8 cellular contexts compared by ENCODE assay signal in genomic region chr3:149086232-149086988, GRCh38. TPM values are rescaled to one million over a fixed set of nuclear protein-coding genes. Genes with fewer than 3 reads are reported as not detected.
DNase-seq lines count a peak whose midpoint lies in the region; TF ChIP-seq lines count a peak whose summit lies in the region.

A gene with protein sequence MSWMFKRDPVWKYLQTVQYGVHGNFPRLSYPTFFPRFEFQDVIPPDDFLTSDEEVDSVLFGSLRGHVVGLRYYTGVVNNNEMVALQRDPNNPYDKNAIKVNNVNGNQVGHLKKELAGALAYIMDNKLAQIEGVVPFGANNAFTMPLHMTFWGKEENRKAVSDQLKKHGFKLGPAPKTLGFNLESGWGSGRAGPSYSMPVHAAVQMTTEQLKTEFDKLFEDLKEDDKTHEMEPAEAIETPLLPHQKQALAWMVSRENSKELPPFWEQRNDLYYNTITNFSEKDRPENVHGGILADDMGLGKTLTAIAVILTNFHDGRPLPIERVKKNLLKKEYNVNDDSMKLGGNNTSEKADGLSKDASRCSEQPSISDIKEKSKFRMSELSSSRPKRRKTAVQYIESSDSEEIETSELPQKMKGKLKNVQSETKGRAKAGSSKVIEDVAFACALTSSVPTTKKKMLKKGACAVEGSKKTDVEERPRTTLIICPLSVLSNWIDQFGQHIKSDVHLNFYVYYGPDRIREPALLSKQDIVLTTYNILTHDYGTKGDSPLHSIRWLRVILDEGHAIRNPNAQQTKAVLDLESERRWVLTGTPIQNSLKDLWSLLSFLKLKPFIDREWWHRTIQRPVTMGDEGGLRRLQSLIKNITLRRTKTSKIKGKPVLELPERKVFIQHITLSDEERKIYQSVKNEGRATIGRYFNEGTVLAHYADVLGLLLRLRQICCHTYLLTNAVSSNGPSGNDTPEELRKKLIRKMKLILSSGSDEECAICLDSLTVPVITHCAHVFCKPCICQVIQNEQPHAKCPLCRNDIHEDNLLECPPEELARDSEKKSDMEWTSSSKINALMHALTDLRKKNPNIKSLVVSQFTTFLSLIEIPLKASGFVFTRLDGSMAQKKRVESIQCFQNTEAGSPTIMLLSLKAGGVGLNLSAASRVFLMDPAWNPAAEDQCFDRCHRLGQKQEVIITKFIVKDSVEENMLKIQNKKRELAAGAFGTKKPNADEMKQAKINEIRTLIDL (minus strand): TSS chr3:149086533. CDS start chr3:149086336, 197 bp downstream.

- H2BK20ac ChIP-seq in H9 (ENCODE audit: low read depth, low read length, poor library complexity, severe bottlenecking), result no peak within 1 kb of the TSS

- no peak within 1 kb of the TSS for H4K8ac ChIP-seq in H9 (replicated peaks; ENCODE audit: insufficient read length, low read depth, low read length)

- no peak within 1 kb of the TSS for H2BK12ac ChIP-seq in H9 (ENCODE audit: insufficient read length, low read depth, low read length)

- peak within 1 kb of the TSS; percentile 58 for H3K18ac ChIP-seq in H9 (ENCODE audit: insufficient read length, low read depth, low read length)

- H3K9me3 Mint-ChIP-seq in H9, result peaks cover 0 to 3% of the 10 kb centered on the region in 2 experiments; a peak in 2 of 5 replicates

- H3K27me3 ChIP-seq in H9 (ENCODE audit: insufficient read depth, low read length) (no peaks in the 10 kb centered on the region; the same call in 1 of the 2 replicates), MM.1S (replicated peaks; ENCODE audit: insufficient read depth, low read length) (no peaks in the 10 kb centered on the region), SJCRH30 (no peaks in the 10 kb centered on the region), neuron (ENCODE audit: insufficient read depth, low read length) (no peaks in the 10 kb centered on the region), subcutaneous abdominal adipose tissue (ENCODE audit: control insufficient read depth in 5 of 5, insufficient read depth in 4 of 5, low read length in 5 of 5) (no peaks in the 10 kb centered on the region)

- H3K56ac ChIP-seq in H9 (ENCODE audit: insufficient read length, low read depth, low read length), result no peak within 1 kb of the TSS

- H3F3A ChIP-seq in MM.1S (ENCODE audit: insufficient read depth, low read length), result no peaks in the 10 kb centered on the region

- no peaks in the 10 kb centered on the region; the same call in 1 of the 2 replicates for H3K36me3 ChIP-seq in MM.1S (replicated peaks; ENCODE audit: insufficient read depth, low read length)
- peaks cover 8% of the 10 kb centered on the region for H3K36me3 ChIP-seq in SJCRH30
- peaks cover 25% of the 10 kb centered on the region for H3K36me3 ChIP-seq in neuron (ENCODE audit: insufficient read depth, low read length)
- peaks cover 0 to 4% (median 0%) of the 10 kb centered on the region in 5 donors for H3K36me3 ChIP-seq in subcutaneous abdominal adipose tissue (ENCODE audit: control insufficient read depth in 5 of 5, insufficient read depth in 5 of 5, low read length in 5 of 5)

- peak within 1 kb of the TSS; percentile 83 for H3K4me3 ChIP-seq in MM.1S (ENCODE audit: low read length)
- peak within 1 kb of the TSS; percentile 71 for H3K4me3 ChIP-seq in SJCRH30
- peak within 1 kb of the TSS; percentile 81 for H3K4me3 ChIP-seq in neuron (ENCODE audit: low read length)
- H3K4me3 ChIP-seq in subcutaneous abdominal adipose tissue (ENCODE audit: low read depth in 1 of 5, low read length in 5 of 5), result peak within 1 kb of the TSS; percentile 87 to 98 (median 95)

- peaks cover 38% of the 10 kb centered on the region for H3K27me3 Mint-ChIP-seq in H9 (ENCODE audit: low read depth)

- H4K5ac ChIP-seq in H9 (ENCODE audit: insufficient read length, low read depth, low read length), result no peak within 1 kb of the TSS

- H3K9me3 ChIP-seq in H9 (ENCODE audit: control insufficient read depth, low read depth, low read length) (no peaks in the 10 kb centered on the region), MM.1S (replicated peaks; ENCODE audit: insufficient read depth, low read length) (no peaks in the 10 kb centered on the region), SJCRH30 (replicated peaks) (no peaks in the 10 kb centered on the region), neuron (ENCODE audit: low read length) (no peaks in the 10 kb centered on the region), subcutaneous abdominal adipose tissue (ENCODE audit: control insufficient read depth in 5 of 5, low read length in 5 of 5) (no peaks in the 10 kb centered on the region)

- H3K4me1 ChIP-seq in H9 (ENCODE audit: insufficient read depth, low read length) (no peaks in the 10 kb centered on the region; the same call in 1 of the 2 replicates), MM.1S (ENCODE audit: low read length) (peaks cover 9% of the 10 kb centered on the region; the same call in 1 of the 2 replicates), SJCRH30 (0 out of 2 replicates have a peak, but pooled peaks cover 5% of the 10 kb centered on the region), neuron (ENCODE audit: insufficient read depth, low read length) (peaks cover 9% of the 10 kb centered on the region), subcutaneous abdominal adipose tissue (ENCODE audit: control insufficient read depth in 5 of 5, insufficient read depth in 5 of 5, low read length in 5 of 5) (peaks cover 0 to 41% (median 20%) of the 10 kb centered on the region in 5 donors)

- H3K36me3 Mint-ChIP-seq in H9 (ENCODE audit: insufficient read depth in 1 of 3, low read depth in 3 of 3), result peaks cover 16 to 33% (median 18%) of the 10 kb centered on the region in 3 experiments

- H3K4me1 Mint-ChIP-seq in H9, result peaks cover 12 to 14% of the 10 kb centered on the region in 2 experiments

- peaks cover 5% of the 10 kb centered on the region for H3K23me2 ChIP-seq in H9 (ENCODE audit: insufficient read length, low read depth, low read length, poor library complexity, severe bottlenecking)

- H3K14ac ChIP-seq in H9 (ENCODE audit: insufficient read depth, low read length), result peak within 1 kb of the TSS; percentile 73

- H3T11ph ChIP-seq in H9 (ENCODE audit: low read length), result no peak within 1 kb of the TSS

- no peak within 1 kb of the TSS for H2BK15ac ChIP-seq in H9 (ENCODE audit: low read depth, low read length)

- no CpG with 5 or more reads among the region's 57 CpGs for WGBS in H9 (ENCODE audit: extremely low coverage, insufficient read length, low lambda C conversion rate)

- H3K4me3 Mint-ChIP-seq in H9, result peak within 1 kb of the TSS; percentile 86 to 91

- TF ChIP-seq CTCF in H9 (conservative IDR thresholded peaks at IDR 0.05), result no peak
- no peak for TF ChIP-seq CTCF in MM.1S (IDR thresholded peaks at IDR 0.05; ENCODE audit: low read length)

- no peak within 1 kb of the TSS for H2AFZ ChIP-seq in H9 (ENCODE audit: low read length)
- H2AFZ ChIP-seq in MM.1S (ENCODE audit: low read length), result peak within 1 kb of the TSS; percentile 72
- H2AFZ ChIP-seq in neuron (ENCODE audit: low read depth, low read length), result peak within 1 kb of the TSS; percentile 83

- H3K27ac ChIP-seq in H9 (ENCODE audit: insufficient read length, low read depth, low read length), result no peak within 1 kb of the TSS
- peak within 1 kb of the TSS; percentile 33; the same call in 1 of the 2 replicates for H3K27ac ChIP-seq in MM.1S (ENCODE audit: low read length)
- H3K27ac ChIP-seq in SJCRH30, result peak within 1 kb of the TSS; percentile 58
- peak within 1 kb of the TSS; percentile 62 for H3K27ac ChIP-seq in subcutaneous abdominal adipose tissue (ENCODE audit: low read depth, low read length)

- H3K79me1 ChIP-seq in H9 (ENCODE audit: insufficient read depth, low read depth, low read length, poor library complexity, severe bottlenecking), result peaks cover 3% of the 10 kb centered on the region

- peak within 1 kb of the TSS; percentile 88 to 97 (median 96) for H3K27ac Mint-ChIP-seq in H9

- no peak within 1 kb of the TSS for H4K91ac ChIP-seq in H9 (ENCODE audit: insufficient read length, low read depth, low read length)

- H3K4ac ChIP-seq in H9 (ENCODE audit: low read depth, low read length), result no peak within 1 kb of the TSS

- peak within 1 kb of the TSS; percentile 37 for H3K9ac ChIP-seq in H9 (ENCODE audit: extremely low read depth, insufficient read length, low read length)
- peak within 1 kb of the TSS; percentile 55; the same call in 1 of the 2 replicates for H3K9ac ChIP-seq in MM.1S (ENCODE audit: low read length)
- peak within 1 kb of the TSS in 4 of 5 donors; percentile 71 to 83 (median 82) for H3K9ac ChIP-seq in subcutaneous abdominal adipose tissue (ENCODE audit: low read length in 5 of 5)

- no peak within 1 kb of the TSS for H3K23ac ChIP-seq in H9 (ENCODE audit: insufficient read length, low read depth, low read length)

- H3K79me2 ChIP-seq in H9 (ENCODE audit: insufficient read depth, low read length) (no peaks in the 10 kb centered on the region), MM.1S (ENCODE audit: low read length) (peaks cover 16% of the 10 kb centered on the region)

- H2BK5ac ChIP-seq in H9 (ENCODE audit: insufficient read length, low read length), result no peak within 1 kb of the TSS

- H3K4me2 ChIP-seq in H9 (ENCODE audit: insufficient read depth, insufficient read length, low read length), result peak within 1 kb of the TSS; percentile 86
- peak within 1 kb of the TSS; percentile 65 for H3K4me2 ChIP-seq in MM.1S (ENCODE audit: low read depth, low read length)

- H4K20me1 ChIP-seq in H9 (ENCODE audit: control insufficient read depth, insufficient read depth, insufficient read length) (no peaks in the 10 kb centered on the region), MM.1S (ENCODE audit: insufficient read depth, low read length) (no peaks in the 10 kb centered on the region)

- DNase-seq in ELR (ENCODE audit: low read depth), result peak; percentile 98
- DNase-seq in H9, result peak; percentile 98
- DNase-seq in MM.1S, result peak; percentile 95
- DNase-seq in SJCRH30, result peak; percentile 97 to 98
- DNase-seq in activated naive CD4-positive, alpha-beta T cell (lab: John Stamatoyannopoulos, UW), result peak; percentile 67 to 83 (median 79)
- DNase-seq in foreskin melanocyte, result peak; percentile 94

- no peak within 1 kb of the TSS for H2AK5ac ChIP-seq in H9 (ENCODE audit: insufficient read length, low read length)

- no peak within 1 kb of the TSS for H2BK120ac ChIP-seq in H9 (ENCODE audit: low read depth, low read length, poor library complexity, severe bottlenecking)

- no peaks in the 10 kb centered on the region for H3K9me2 ChIP-seq in MM.1S (replicated peaks; ENCODE audit: insufficient read depth, low read length)

RNA-seq across cellular contexts. Expression of the gene that starts here (rescaled TPM):
- total RNA-seq in H9 (2021), result 41.5 and 44.1 TPM in 2 replicates
- total RNA-seq in SJCRH30 (2014; rRNA removed; shearing (Covaris generic)), result 71.2 and 80.8 TPM in 2 replicates
